In genomic region chr1:233782932-233783586, GRCh38 we compare ENCODE assay signal across 16 cellular contexts.
DNase-seq lines count a peak whose midpoint lies in the region; ATAC-seq, FAIRE-seq and TF ChIP-seq lines count a peak whose summit lies in the region.
"Had no signal": no experiment of that assay in that cellular context is flagged by ENCODE, and none has a peak within 500 bp of the region (broad histone marks: within the 10 kb centered on the region; RNA-seq: fewer than 3 reads in every experiment).

No MANE protein-coding gene starts in this region.

- H3K27ac ChIP-seq in A549 (no peak overlapping the region), K562 (ENCODE audit: extremely low read depth, low read depth, low read length) (no peak overlapping the region), neural cell (ENCODE audit: low read length) (peak overlapping the region; percentile 47), trophoblast cell (ENCODE audit: low read depth, low read length) (no peak overlapping the region)
- H3K27ac ChIP-seq: C4-2B, HL-60 had no signal

- no peak overlapping the region for H3K4me3 ChIP-seq in A549
- no peak overlapping the region for H3K4me3 ChIP-seq in K562
- H3K4me3 ChIP-seq in neural cell (ENCODE audit: low read length), result no peak overlapping the region
- no peak overlapping the region for H3K4me3 ChIP-seq in trophoblast cell (ENCODE audit: low read depth, low read length)
- H3K4me3 ChIP-seq: HAP-1 had no signal

- intact Hi-C loops in K562 (cut with micrococcal nuclease), result no loop called here

- POLR2A ChIA-PET in A549 (lab: Yijun Ruan, JAX), result no interaction called here
- POLR2A ChIA-PET in K562 (lab: Yijun Ruan, JAX), result interaction anchor here (0.9 kb wide), 1 partner anchor 8 kb away, joined by 3 read pairs; no protein-coding TSS in a partner anchor

- no peak overlapping the region for H3K14ac ChIP-seq in trophoblast cell (ENCODE audit: low read length)

- H2AK5ac ChIP-seq in trophoblast cell (ENCODE audit: low read length), result no peak overlapping the region

- no peak overlapping the region for H4K12ac ChIP-seq in trophoblast cell (ENCODE audit: low read depth, low read length)

- no peak overlapping the region for H4K91ac ChIP-seq in trophoblast cell (ENCODE audit: low read depth, low read length)

- H2BK120ac ChIP-seq in trophoblast cell (ENCODE audit: insufficient read depth, low read length, poor library complexity), result no peak overlapping the region

- H3K4ac ChIP-seq in trophoblast cell (ENCODE audit: low read depth, low read length), result no peak overlapping the region

- H3K9me1 ChIP-seq in K562 (ENCODE audit: control insufficient read depth, insufficient read depth, low read length), result no peaks in the 10 kb centered on the region

- H3K79me1 ChIP-seq in trophoblast cell (ENCODE audit: low read length), result no peaks in the 10 kb centered on the region

- no peak overlapping the region for H4K8ac ChIP-seq in trophoblast cell (ENCODE audit: low read depth, low read length)

- H3K4me2 ChIP-seq in A549 (no peak overlapping the region), K562 (ENCODE audit: insufficient read depth, low read length) (no peak overlapping the region), neural cell (ENCODE audit: low read length) (no peak overlapping the region), trophoblast cell (ENCODE audit: low read length) (no peak overlapping the region)

- H3F3A ChIP-seq in neural cell (ENCODE audit: insufficient read depth, low read length, poor library complexity, severe bottlenecking), result no peaks in the 10 kb centered on the region

- H3K36me3 ChIP-seq in K562 (ENCODE audit: control insufficient read depth, insufficient read depth, low read length) (no peaks in the 10 kb centered on the region), neural cell (ENCODE audit: insufficient read depth, low read length) (no peaks in the 10 kb centered on the region), trophoblast cell (ENCODE audit: control insufficient read depth in 1 of 2, insufficient read depth in 2 of 2, low read length in 2 of 2) (no peaks in the 10 kb centered on the region)
- H3K36me3 ChIP-seq: HAP-1 had no signal

- H2BK5ac ChIP-seq in trophoblast cell (ENCODE audit: low read depth, low read length, poor library complexity), result no peak overlapping the region

- no peaks in the 10 kb centered on the region for H3K79me2 ChIP-seq in K562 (ENCODE audit: control insufficient read depth, insufficient read depth, low read length)
- no peaks in the 10 kb centered on the region for H3K79me2 ChIP-seq in neural cell (replicated peaks; ENCODE audit: insufficient read depth, low read length)
- H3K79me2 ChIP-seq in trophoblast cell (ENCODE audit: control insufficient read depth, insufficient read depth, low read length, poor library complexity), result no peaks in the 10 kb centered on the region

- peak overlapping the region; percentile 66; the same call in 1 of the 2 replicates for H2AFZ ChIP-seq in K562 (ENCODE audit: low read depth, low read length)
- H2AFZ ChIP-seq in neural cell (ENCODE audit: low read depth, low read length), result no peak overlapping the region
- no peak overlapping the region for H2AFZ ChIP-seq in trophoblast cell (ENCODE audit: insufficient read depth, low read length, poor library complexity)

- TF ChIP-seq POLR2A in A549 (IDR thresholded peaks at IDR 0.05; ENCODE audit: low read length), result no peak
- no peak for TF ChIP-seq POLR2A in K562 (conservative IDR thresholded peaks at IDR 0.05)

- no peaks in the 10 kb centered on the region for H3K27me3 ChIP-seq in K562 (ENCODE audit: control insufficient read depth in 2 of 2, insufficient read depth in 2 of 2, low read length in 2 of 2)
- H3K27me3 ChIP-seq in neural cell (ENCODE audit: insufficient read depth, low read depth, low read length), result no peaks in the 10 kb centered on the region
- H3K27me3 ChIP-seq in trophoblast cell (ENCODE audit: insufficient read depth, low read length), result no peaks in the 10 kb centered on the region

- H4K20me1 ChIP-seq in K562 (replicated peaks; ENCODE audit: control insufficient read depth, insufficient read depth, low read length), result no peaks in the 10 kb centered on the region
- no peaks in the 10 kb centered on the region for H4K20me1 ChIP-seq in neural cell (ENCODE audit: insufficient read depth)

- ATAC-seq in A549, result no peak
- no peak for ATAC-seq in K562
- no peak for ATAC-seq in HG03108 (IDR thresholded peaks at IDR 0.05; ENCODE audit: unreplicated experiment)

- no TSS peak for BruUV-seq in K562 (replicated peaks; lab: Mats Ljungman, UMichigan)

- H3K18ac ChIP-seq in trophoblast cell (ENCODE audit: low read length), result no peak overlapping the region

- no peaks in the 10 kb centered on the region for H3K4me1 ChIP-seq in A549
- no peaks in the 10 kb centered on the region for H3K4me1 ChIP-seq in K562 (replicated peaks in 1 of 2; ENCODE audit: control insufficient read depth in 2 of 2, insufficient read depth in 2 of 2, low read length in 2 of 2)
- H3K4me1 ChIP-seq in trophoblast cell (ENCODE audit: control insufficient read depth in 1 of 2, insufficient read depth in 2 of 2, low read length in 2 of 2), result no peaks in the 10 kb centered on the region
- H3K4me1 ChIP-seq: Caco-2, HAP-1 had no signal

- TF ChIP-seq CTCF in A549 (IDR thresholded peaks at IDR 0.05) (no peak), K562 (IDR thresholded peaks at IDR 0.05 in 2 of 3, conservative IDR thresholded peaks at IDR 0.05 in 1 of 3; ENCODE audit: insufficient read depth in 2 of 3, low read depth in 1 of 3, low read length in 3 of 3) (no peak), neural cell (IDR thresholded peaks at IDR 0.05; ENCODE audit: poor library complexity, severe bottlenecking) (no peak)

- CTCF ChIA-PET in A549 (lab: Yijun Ruan, JAX) (interaction anchor here (0.6 to 1.8 kb wide), 4 partner anchors 13 to 1555 kb away, joined by 3 to 8 read pairs (median 4); no protein-coding TSS in a partner anchor), K562 (lab: Yijun Ruan, JAX; ENCODE audit: low intra/inter-chr PET ratio) (no interaction called here)

- H3K9me3 ChIP-seq in A549 (peaks cover 16% of the 10 kb centered on the region), K562 (replicated peaks; ENCODE audit: control insufficient read depth, insufficient read depth, low read depth, low read length) (0 out of 2 replicates have a peak, but pooled peaks cover 3% of the 10 kb centered on the region), neural cell (ENCODE audit: low read length) (no peaks in the 10 kb centered on the region), trophoblast cell (ENCODE audit: insufficient read depth, low read depth, low read length) (no peaks in the 10 kb centered on the region)
- H3K9me3 ChIP-seq: HAP-1 had no signal

- WGBS in A549 (ENCODE audit: missing lambda C conversion rate), result 73% methylated on average over 9 of the region's 9 CpGs
- WGBS in K562 (ENCODE audit: insufficient coverage, low coverage, missing lambda C conversion rate), result 50% methylated on average over 9 of the region's 9 CpGs
- WGBS in trophoblast cell (ENCODE audit: extremely low coverage, insufficient coverage, insufficient read length), result no CpG with 5 or more reads among the region's 9 CpGs

- DNase-seq in A549 (ENCODE audit: low read depth in 1 of 2, low spot score in 1 of 2), result no peak
- DNase-seq in GM19239 (ENCODE audit: insufficient read length, low spot score), result no peak
- no peak for DNase-seq in K562 (ENCODE audit: extremely low read depth in 1 of 4, low spot score in 3 of 4)
- no peak for DNase-seq in trophoblast cell
- DNase-seq: AML-193; Caco-2; CD4-positive, alpha-beta T cell; DMS79 treated with DMSO at 0.1 percent for 48 hours; GF-D8; IMR-90; KBM-7 had no signal

- TF ChIP-seq RAD21 in A549 (conservative IDR thresholded peaks at IDR 0.05 in 1 of 2, IDR thresholded peaks at IDR 0.05 in 1 of 2) (no peak), K562 (CRISPR knock-in tag; conservative IDR thresholded peaks at IDR 0.05 in 1 of 2, IDR thresholded peaks at IDR 0.05 in 1 of 2) (no peak), neural cell (conservative IDR thresholded peaks at IDR 0.05) (no peak)

- no peak overlapping the region for H3K23ac ChIP-seq in trophoblast cell (ENCODE audit: low read length)

- H2BK12ac ChIP-seq in trophoblast cell (ENCODE audit: low read length), result no peak overlapping the region

- FAIRE-seq in A549 (lab: Jason Lieb, UNC), result no peak
- FAIRE-seq in GM19239 (lab: Jason Lieb, UNC), result peak; percentile 31
- no peak for FAIRE-seq in K562 (lab: Jason Lieb, UNC)

- H3K9me2 ChIP-seq in neural cell (ENCODE audit: insufficient read depth, low read length), result no peaks in the 10 kb centered on the region

- in situ Hi-C loops in K562 (cut with MboI), result no loop called here

- no peak overlapping the region for H3K9ac ChIP-seq in K562 (ENCODE audit: insufficient read depth in 1 of 2, low read depth in 2 of 2, low read length in 2 of 2)
- H3K9ac ChIP-seq in neural cell (ENCODE audit: low read length), result no peak overlapping the region
- H3K9ac ChIP-seq in trophoblast cell (ENCODE audit: low read length), result no peak overlapping the region

- TF ChIP-seq EP300 in A549 (IDR thresholded peaks at IDR 0.05) (no peak), K562 (IDR thresholded peaks at IDR 0.05; ENCODE audit: low read length) (no peak), neural cell (conservative IDR thresholded peaks at IDR 0.05; ENCODE audit: poor library complexity, severe bottlenecking) (peak; percentile 66)

TF ChIP-seq in A549, 52 proteins besides CTCF, POLR2A, EP300 and RAD21:
- TF ChIP-seq ZC3H11A (IDR thresholded peaks at IDR 0.05) (peak; percentile 46), POLR2AphosphoS2 (conservative IDR thresholded peaks at IDR 0.05; ENCODE audit: low read length) (no peak)
TF ChIP-seq in A549: peak in this region for 1.

TF ChIP-seq in neural cell, 6 proteins besides CTCF, POLR2A, EP300 and RAD21 (continues in another document):
- TF ChIP-seq EZH2 (IDR thresholded peaks at IDR 0.05; ENCODE audit: borderline replicate concordance, insufficient read depth, low read length, poor library complexity, severe bottlenecking) (no peak), MXI1 (conservative IDR thresholded peaks at IDR 0.05; ENCODE audit: poor library complexity, severe bottlenecking) (no peak)

Comparison
In these comparisons a context has a peak if more than half of its experiments do, and no peak if none do; other contexts are left out.
1. Of the 35 proteins assayed by ChIP-seq in both K562 and A549: peak only in K562: none; only in A549: ZC3H11A; in both: none; in neither: 34.